ENCODE assay signal across 8 cellular contexts in genomic region chr9:35906923-35907699, GRCh38.
A peak's percentile ranks its signal among the peaks of the same experiment; 100 is the strongest.
DNase-seq lines count a peak whose midpoint lies in the region; ATAC-seq and TF ChIP-seq lines count a peak whose summit lies in the region.

No MANE protein-coding gene starts in this region.

- peak; percentile 79 for DNase-seq in AG08395 (ENCODE audit: low spot score)
- DNase-seq in NCI-H446 treated with DMSO at 0.1 percent for 48 hours (lab: John Stamatoyannopoulos, UW) = peak; percentile 39
- DNase-seq in epithelial cell of prostate (ENCODE audit: low read depth, low spot score) = no peak
- no peak for DNase-seq in activated naive CD4-positive, alpha-beta T cell treated with Interleukin-2 at 50 U/mL for 16 hours
- no peak for DNase-seq in activated CD4-positive, alpha-beta T cell treated with anti-CD3 and anti-CD28 coated beads for 4 hours
- DNase-seq in T1000 (lab: John Stamatoyannopoulos, UW) = no peak

- H3K27ac Mint-ChIP-seq in nephron = peak overlapping the region; percentile 96 to 99 (median 96)

- peak overlapping the region; percentile 76 for H3K27ac ChIP-seq in epithelial cell of prostate

- peak overlapping the region; percentile 41 to 57 (median 55) for H3K4me3 Mint-ChIP-seq in nephron

- no peaks in the 10 kb centered on the region for H3K9me3 Mint-ChIP-seq in nephron

- H3K27me3 Mint-ChIP-seq in nephron (ENCODE audit: low read depth) = no peaks in the 10 kb centered on the region

- H3K36me3 Mint-ChIP-seq in nephron (ENCODE audit: low read depth) = no peaks in the 10 kb centered on the region

- ATAC-seq in HG03175 (IDR thresholded peaks at IDR 0.05; ENCODE audit: unreplicated experiment) = no peak

- H3K4me1 Mint-ChIP-seq in nephron = peaks cover 71% of the 10 kb centered on the region

- no peak for TF ChIP-seq CTCF in nephron (IDR thresholded peaks at IDR 0.05; ENCODE audit: unreplicated experiment in 3 of 3)

Comparison
In these comparisons a context has a peak if more than half of its experiments do, and no peak if none do; other contexts are left out.
1. DNase-seq: peak in AG08395 (single experiment) and NCI-H446 treated with DMSO at 0.1 percent for 48 hours (single experiment); none in epithelial cell of prostate (single experiment), activated naive CD4-positive, alpha-beta T cell treated with Interleukin-2 at 50 U/mL for 16 hours (single experiment), activated CD4-positive, alpha-beta T cell treated with anti-CD3 and anti-CD28 coated beads for 4 hours (0 of 2) and T1000 (single experiment).